8 cellular contexts compared by ENCODE assay signal in genomic region chr13:19862511-19863313, GRCh38. TPM values are rescaled to one million over a fixed set of nuclear protein-coding genes. Genes with fewer than 3 reads are reported as not detected.
DNase-seq lines count a peak whose midpoint lies in the region; ATAC-seq and TF ChIP-seq lines count a peak whose summit lies in the region.

No MANE protein-coding gene starts in this region.

- POLR2A ChIA-PET in RWPE1 (lab: Yijun Ruan, JAX; ENCODE audit: low non-redundant PET), result interaction anchor here (1.0 kb wide), 1 partner anchor 15 kb away, joined by 6 read pairs; no protein-coding TSS in a partner anchor

- 1% methylated on average over 26 to 63 of the region's 65 CpGs for WGBS in heart left ventricle, 4 donors
- under 1% methylated on average over 62 of the region's 65 CpGs for WGBS in urinary bladder

- peak overlapping the region; percentile 99 for H3K27ac ChIP-seq in RWPE1
- peak overlapping the region; percentile 78 to 100 (median 97) for H3K27ac ChIP-seq in heart left ventricle
- H3K27ac ChIP-seq in urinary bladder (ENCODE audit: low read depth), result peak overlapping the region; percentile 97

- H3K36me3 ChIP-seq in heart left ventricle (peaks cover 0 to 20% (median 5%) of the 10 kb centered on the region in 9 donors), urinary bladder (ENCODE audit: insufficient read depth) (no peaks in the 10 kb centered on the region)

- TF ChIP-seq CTCF in GM12865 (IDR thresholded peaks at IDR 0.05; ENCODE audit: insufficient read depth, low read depth, low read length, missing control alignments), result no peak
- TF ChIP-seq CTCF in RWPE1 (conservative IDR thresholded peaks at IDR 0.05; ENCODE audit: low read depth), result no peak
- no peak for TF ChIP-seq CTCF in heart left ventricle (IDR thresholded peaks at IDR 0.05)

- DNase-seq in GM12865 (ENCODE audit: low read depth) (peak; percentile 64), RWPE1 (ENCODE audit: low spot score) (peak; percentile 43), heart left ventricle (peak in 4 of 5 donors; percentile 21 to 39 (median 33)), posterior cingulate gyrus (peak in 9 of 10 donors; percentile 16 to 82 (median 27))
- peak; percentile 53 to 61 for DNase-seq in activated naive CD4-positive, alpha-beta T cell treated with anti-CD3 and anti-CD28 coated beads, Interleukin-2, amount 50 U/mL, for 72 hours (ENCODE audit: low spot score in 2 of 2)

- H3K27ac Mint-ChIP-seq in activated naive CD4-positive, alpha-beta T cell treated with anti-CD3 and anti-CD28 coated beads, Interleukin-2, amount 50 U/mL, for 72 hours, result peak overlapping the region; percentile 94 to 100

- no peaks in the 10 kb centered on the region for H3K9me3 Mint-ChIP-seq in activated naive CD4-positive, alpha-beta T cell treated with anti-CD3 and anti-CD28 coated beads, Interleukin-2, amount 50 U/mL, for 72 hours

- H3K36me3 Mint-ChIP-seq in activated naive CD4-positive, alpha-beta T cell treated with anti-CD3 and anti-CD28 coated beads, Interleukin-2, amount 50 U/mL, for 72 hours, result peaks cover 11 to 44% of the 10 kb centered on the region in 2 donors

- intact Hi-C loops in heart left ventricle (cut with DNase I), result loop anchor here in 8 of 10 donors (1.0 to 10.0 kb wide), 9 partner anchors 80 to 230 kb away; partner anchors contain the start of genes MPHOSPH8 (in 6 of the 8), PSPC1 (in 6 of the 8) and ZMYM2 (in 6 of the 8)
- intact Hi-C loops in posterior cingulate gyrus (cut with DNase I), result loop anchor here (2.0 kb wide), 2 partner anchors 80 to 96 kb away; partner anchors contain the start of genes PSPC1 and ZMYM2

- H3K4me3 ChIP-seq in GM12865 (ENCODE audit: low read depth, low read length) (peak overlapping the region; percentile 56), heart left ventricle (peak overlapping the region; percentile 73 to 97 (median 88)), urinary bladder (ENCODE audit: low read depth, low read length) (peak overlapping the region; percentile 80)

- H3K27me3 ChIP-seq in heart left ventricle, result no peaks in the 10 kb centered on the region

- H3K4me1 ChIP-seq in heart left ventricle, result peaks cover 0 to 34% (median 20%) of the 10 kb centered on the region in 12 donors
- H3K4me1 ChIP-seq in urinary bladder (ENCODE audit: insufficient read depth), result peaks cover 4% of the 10 kb centered on the region

- no peak for TF ChIP-seq POLR2A in heart left ventricle (IDR thresholded peaks at IDR 0.05)

- peak; percentile 2 for ATAC-seq in HG02870 (IDR thresholded peaks at IDR 0.05; ENCODE audit: unreplicated experiment)
- ATAC-seq in activated naive CD4-positive, alpha-beta T cell treated with anti-CD3 and anti-CD28 coated beads, Interleukin-2, amount 50 U/mL, for 72 hours, result peak in 1 of 2 donors; percentile 0
- ATAC-seq in heart left ventricle, result no peak
- ATAC-seq in GM18870 (IDR thresholded peaks at IDR 0.05; ENCODE audit: unreplicated experiment), result no peak

- H3K9me3 ChIP-seq in heart left ventricle, result no peaks in the 10 kb centered on the region

- CTCF ChIA-PET in RWPE1 (lab: Yijun Ruan, JAX), result interaction anchor here (0.5 to 0.8 kb wide), 3 partner anchors 189 to 1317 kb away, joined by 3 to 4 read pairs (median 3); no protein-coding TSS in a partner anchor

RNA-seq across cellular contexts. Expression of gene ZMYM5, which starts 0.7 kb away (rescaled TPM):
- 10 to 100 TPM; 11.2 to 15.6 TPM for total RNA-seq in activated naive CD4-positive, alpha-beta T cell treated with anti-CD3 and anti-CD28 coated beads, Interleukin-2, amount 50 U/mL, for 72 hours
- total RNA-seq in heart left ventricle (10 to 100 TPM in 1 of 9 donors, 1 to 10 TPM in 8; 5.7 to 10.2 (median 7.5) TPM), urinary bladder (41.0 TPM)
- polyA plus RNA-seq in heart left ventricle (1 to 10 TPM; 5.0 to 5.9 TPM), urinary bladder (9.7 TPM)
